8 cellular contexts compared by ENCODE assay signal in genomic region chr1:100353988-100354387, GRCh38. TPM values are rescaled to one million over a fixed set of nuclear protein-coding genes. Genes with fewer than 3 reads are reported as not detected.
DNase-seq lines count a peak whose midpoint lies in the region; ATAC-seq and TF ChIP-seq lines count a peak whose summit lies in the region.

No MANE protein-coding gene starts in this region.

- ATAC-seq in CD8-positive, alpha-beta T cell, result no peak
- ATAC-seq in naive B cell (ENCODE audit: low read depth in 2 of 2), result no peak

- no peaks in the 10 kb centered on the region for H3K9me3 ChIP-seq in CD8-positive, alpha-beta T cell (ENCODE audit: low read length)
- H3K9me3 ChIP-seq in breast epithelium, result no peaks in the 10 kb centered on the region

- peak overlapping the region; percentile 89 for H3K27ac Mint-ChIP-seq in CD8-positive, alpha-beta T cell
- H3K27ac Mint-ChIP-seq in naive B cell, result peak overlapping the region in 2 of 6 donors; percentile 30 to 96

- no peak for DNase-seq in CD8-positive, alpha-beta T cell
- DNase-seq in LHCN-M2 (ENCODE audit: low read depth) (peak; percentile 76), breast epithelium (ENCODE audit: low spot score in 2 of 2) (no peak), naive B cell (no peak), DMS153 (lab: John Stamatoyannopoulos, UW) (no peak), GM19240 (ENCODE audit: insufficient read length, low spot score) (no peak), NCI-H128 (lab: John Stamatoyannopoulos, UW; ENCODE audit: unreplicated experiment) (no peak)
- DNase-seq in activated effector memory CD4-positive, alpha-beta T cell treated with anti-CD3 and anti-CD28 coated beads, Interleukin-2, amount 50 U/mL, for 16 hours, result no peak

- no peak for TF ChIP-seq CTCF in CD8-positive, alpha-beta T cell (IDR thresholded peaks at IDR 0.05)
- peak in 1 of 3 donors; percentile 11 for TF ChIP-seq CTCF in breast epithelium (IDR thresholded peaks at IDR 0.05)

- no peaks in the 10 kb centered on the region for H3K27me3 ChIP-seq in CD8-positive, alpha-beta T cell (ENCODE audit: insufficient read depth, low read length)
- H3K27me3 ChIP-seq in breast epithelium, result no peaks in the 10 kb centered on the region

- no peaks in the 10 kb centered on the region for H3K9me3 Mint-ChIP-seq in CD8-positive, alpha-beta T cell
- no peaks in the 10 kb centered on the region for H3K9me3 Mint-ChIP-seq in naive B cell

- peaks cover 64% of the 10 kb centered on the region for H3K36me3 Mint-ChIP-seq in CD8-positive, alpha-beta T cell
- peaks cover 0 to 8% of the 10 kb centered on the region in 2 donors for H3K36me3 Mint-ChIP-seq in naive B cell

- H3K27me3 Mint-ChIP-seq in CD8-positive, alpha-beta T cell (ENCODE audit: low read depth), result no peaks in the 10 kb centered on the region
- H3K27me3 Mint-ChIP-seq in naive B cell, result no peaks in the 10 kb centered on the region

- intact Hi-C loops in CD8-positive, alpha-beta T cell (cut with DNase I, micrococcal nuclease), result loop anchor here (1.0 to 10.0 kb wide), 13 partner anchors 7 to 673 kb away; partner anchors contain the start of genes AGL (in 1 of the 2), DBT (in 1 of the 2), DPH5 (in 1 of the 2) and EXTL2 (in 1 of the 2)
- intact Hi-C loops in breast epithelium (cut with DNase I; ENCODE audit: low total_unique reads), result no loop called here

- peaks cover 61% of the 10 kb centered on the region for H3K4me1 Mint-ChIP-seq in CD8-positive, alpha-beta T cell (ENCODE audit: low read depth)
- peaks cover 38 to 57% (median 53%) of the 10 kb centered on the region in 3 donors for H3K4me1 Mint-ChIP-seq in naive B cell

- TF ChIP-seq POLR2A in breast epithelium (IDR thresholded peaks at IDR 0.05), result no peak

- peak overlapping the region; percentile 80 for H3K27ac ChIP-seq in CD8-positive, alpha-beta T cell (ENCODE audit: low read depth, low read length)
- H3K27ac ChIP-seq in breast epithelium, result peak overlapping the region in 1 of 2 donors; percentile 34

- POLR2A ChIA-PET in CD8-positive, alpha-beta T cell (lab: Charles Lee), result interaction anchor here (0.8 to 4.5 kb wide), 17 partner anchors 9 to 108 kb away, joined by 3 to 34 read pairs (median 5); partner anchors contain the start of gene RTCA

- peaks cover 48% of the 10 kb centered on the region for H3K4me1 ChIP-seq in CD8-positive, alpha-beta T cell (ENCODE audit: insufficient read depth, low read length)
- no peaks in the 10 kb centered on the region for H3K4me1 ChIP-seq in breast epithelium

- H3K4me3 Mint-ChIP-seq in CD8-positive, alpha-beta T cell, result peak overlapping the region; percentile 99
- peak overlapping the region; percentile 94 to 100 (median 98) for H3K4me3 Mint-ChIP-seq in naive B cell

- peaks cover 1% of the 10 kb centered on the region for H3K36me3 ChIP-seq in CD8-positive, alpha-beta T cell (ENCODE audit: insufficient read depth, low read length)
- H3K36me3 ChIP-seq in breast epithelium, result no peaks in the 10 kb centered on the region

- peak overlapping the region; percentile 88 for H3K4me3 ChIP-seq in CD8-positive, alpha-beta T cell (ENCODE audit: low read depth, low read length)
- H3K4me3 ChIP-seq in breast epithelium, result peak overlapping the region; percentile 67 to 99 (median 68)

- CTCF ChIA-PET in CD8-positive, alpha-beta T cell (lab: Charles Lee), result interaction anchor here (1.0 to 5.2 kb wide), 7 partner anchors 11 to 103 kb away, joined by 3 to 82 read pairs (median 10); no protein-coding TSS in a partner anchor

RNA-seq across cellular contexts. Expression of gene CDC14A, which starts 1.7 kb away (rescaled TPM):
- total RNA-seq in CD8-positive, alpha-beta T cell, result 100 to 1,000 TPM; 136 to 144 TPM
- total RNA-seq in LHCN-M2 (2014; rRNA removed), result 5.8 and 6.7 TPM in 2 replicates
- 1.5 TPM for polyA plus RNA-seq in LHCN-M2 (2012)
- total RNA-seq in breast epithelium, result 10 to 100 TPM; 16.5 to 49.3 (median 33.1) TPM
- 10 to 100 TPM in 5 of 6 donors, 1 to 10 TPM in 1; 6.1 to 17.1 (median 14.4) TPM for polyA plus RNA-seq in naive B cell (ENCODE audit: low read depth in 6 of 6)
